Comparison of ENCODE assay signal across 8 cellular contexts in the genomic region with DNA sequence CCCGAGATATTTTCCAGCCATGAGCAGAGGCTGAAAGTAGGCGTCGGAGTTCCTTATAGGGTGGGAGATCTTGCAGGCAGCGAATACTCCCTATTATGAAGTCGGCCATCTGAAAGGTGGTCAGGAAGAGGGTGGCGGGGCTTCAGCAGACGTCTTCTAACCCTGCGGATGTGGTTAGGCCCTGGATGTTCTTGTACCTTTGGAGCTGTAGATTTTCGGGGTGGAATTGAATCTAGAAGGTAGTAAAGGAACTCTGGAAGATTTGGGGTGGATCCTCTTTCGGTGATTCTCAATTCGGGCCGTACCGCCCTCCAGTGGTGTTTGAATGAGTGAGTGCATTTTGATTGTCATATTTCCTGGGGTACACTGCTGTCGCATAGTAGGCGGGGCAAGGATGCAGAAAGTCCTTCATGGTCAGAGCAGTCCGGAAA. TPM values are rescaled to one million over a fixed set of nuclear protein-coding genes. Genes with fewer than 3 reads are reported as not detected.
DNase-seq lines count a peak whose midpoint lies in the region; ATAC-seq and TF ChIP-seq lines count a peak whose summit lies in the region.

No MANE protein-coding gene starts in this region.

- H3K27ac Mint-ChIP-seq in activated T-helper 1 cell treated with anti-CD3 and anti-CD28 coated beads, Interleukin-12 subunit alpha, Interleukin-12 subunit beta, Interleukin-2, Interleukin-4 antibody, amounts not matched to agents 30 ng/mL and 10 ng/mL and 1 ng/mL, durations not matched to agents 14 hours and 24 hours and 36 hours = no peak overlapping the region
- H3K27ac Mint-ChIP-seq in neural progenitor cell = no peak overlapping the region

- H3K27ac ChIP-seq in Peyer's patch (peak overlapping the region; percentile 87 to 93 (median 90)), neural progenitor cell (peak overlapping the region; percentile 94), substantia nigra (ENCODE audit: low read depth, low read length, poor library complexity, severe bottlenecking) (peak overlapping the region; percentile 98)

- peak overlapping the region; percentile 73 to 90 (median 76) for H3K4me3 ChIP-seq in Peyer's patch
- peak overlapping the region; percentile 98 for H3K4me3 ChIP-seq in fibroblast of pulmonary artery (replicated peaks; ENCODE audit: low read depth, low read length)
- peak overlapping the region; percentile 81 for H3K4me3 ChIP-seq in neural progenitor cell

- peaks cover 56% of the 10 kb centered on the region for H3K79me2 ChIP-seq in neural progenitor cell (ENCODE audit: low read depth)

- peak overlapping the region; percentile 95 for H3K9ac ChIP-seq in neural progenitor cell

- peaks cover 0 to 14% (median 2%) of the 10 kb centered on the region in 4 donors for H3K4me1 ChIP-seq in Peyer's patch
- peaks cover 9% of the 10 kb centered on the region for H3K4me1 ChIP-seq in neural progenitor cell

- H3K4me1 Mint-ChIP-seq in activated T-helper 1 cell treated with anti-CD3 and anti-CD28 coated beads, Interleukin-12 subunit alpha, Interleukin-12 subunit beta, Interleukin-2, Interleukin-4 antibody, amounts not matched to agents 30 ng/mL and 10 ng/mL and 1 ng/mL, durations not matched to agents 14 hours and 24 hours and 36 hours (ENCODE audit: low read depth) = peaks cover 16% of the 10 kb centered on the region
- peaks cover 8% of the 10 kb centered on the region for H3K4me1 Mint-ChIP-seq in neural progenitor cell

- ATAC-seq in GM21737 (IDR thresholded peaks at IDR 0.05; ENCODE audit: unreplicated experiment) = peak; percentile 72

- no peaks in the 10 kb centered on the region for H3K9me3 Mint-ChIP-seq in activated T-helper 1 cell treated with anti-CD3 and anti-CD28 coated beads, Interleukin-12 subunit alpha, Interleukin-12 subunit beta, Interleukin-2, Interleukin-4 antibody, amounts not matched to agents 30 ng/mL and 10 ng/mL and 1 ng/mL, durations not matched to agents 14 hours and 24 hours and 36 hours
- no peaks in the 10 kb centered on the region for H3K9me3 Mint-ChIP-seq in neural progenitor cell

- H3K4me2 ChIP-seq in neural progenitor cell = peak overlapping the region; percentile 89

- H3K36me3 ChIP-seq in Peyer's patch (no peaks in the 10 kb centered on the region), neural progenitor cell (no peaks in the 10 kb centered on the region)

- no peak for TF ChIP-seq POLR2A in Peyer's patch (IDR thresholded peaks at IDR 0.05)

- H3K27me3 Mint-ChIP-seq in activated T-helper 1 cell treated with anti-CD3 and anti-CD28 coated beads, Interleukin-12 subunit alpha, Interleukin-12 subunit beta, Interleukin-2, Interleukin-4 antibody, amounts not matched to agents 30 ng/mL and 10 ng/mL and 1 ng/mL, durations not matched to agents 14 hours and 24 hours and 36 hours (ENCODE audit: insufficient read depth) = no peaks in the 10 kb centered on the region
- peaks cover 2% of the 10 kb centered on the region for H3K27me3 Mint-ChIP-seq in neural progenitor cell (ENCODE audit: insufficient read depth, low read depth)

- peak; percentile 73 for DNase-seq in EH (ENCODE audit: low read depth)
- peak; percentile 85 for DNase-seq in KBM-7
- peak; percentile 50 to 80 (median 76) for DNase-seq in Peyer's patch
- peak; percentile 60 for DNase-seq in activated T-helper 1 cell treated with anti-CD3 and anti-CD28 coated beads, Interleukin-12 subunit alpha, Interleukin-12 subunit beta, Interleukin-2, Interleukin-4 antibody, amounts not matched to agents 30 ng/mL and 10 ng/mL and 1 ng/mL, durations not matched to agents 14 hours and 24 hours and 36 hours (ENCODE audit: low spot score)
- peak; percentile 55 for DNase-seq in fibroblast of pulmonary artery (ENCODE audit: low read depth)
- DNase-seq in neural progenitor cell (ENCODE audit: low spot score) = peak; percentile 78
- DNase-seq in substantia nigra (lab: John Stamatoyannopoulos, UW) = peak in 34 of 49 donors; percentile 1 to 53 (median 28)

- no peak overlapping the region for H3K4me3 Mint-ChIP-seq in activated T-helper 1 cell treated with anti-CD3 and anti-CD28 coated beads, Interleukin-12 subunit alpha, Interleukin-12 subunit beta, Interleukin-2, Interleukin-4 antibody, amounts not matched to agents 30 ng/mL and 10 ng/mL and 1 ng/mL, durations not matched to agents 14 hours and 24 hours and 36 hours
- H3K4me3 Mint-ChIP-seq in neural progenitor cell = no peak overlapping the region

- H3K27me3 ChIP-seq in Peyer's patch (no peaks in the 10 kb centered on the region), neural progenitor cell (no peaks in the 10 kb centered on the region)

- no peaks in the 10 kb centered on the region for H3K9me3 ChIP-seq in Peyer's patch
- no peaks in the 10 kb centered on the region for H3K9me3 ChIP-seq in neural progenitor cell (ENCODE audit: low read depth)

- H2AFZ ChIP-seq in neural progenitor cell (replicated peaks) = peak overlapping the region; percentile 100

- intact Hi-C loops in activated T-helper 1 cell treated with anti-CD3 and anti-CD28 coated beads, Interleukin-12 subunit alpha, Interleukin-12 subunit beta, Interleukin-2, Interleukin-4 antibody, amounts not matched to agents 30 ng/mL and 10 ng/mL and 1 ng/mL, durations not matched to agents 14 hours and 24 hours and 36 hours (cut with micrococcal nuclease) = loop anchor here (1.0 to 5.0 kb wide), 5 partner anchors 104 to 411 kb away; a partner anchor contains a TSS

- peaks cover 11% of the 10 kb centered on the region for H3K36me3 Mint-ChIP-seq in activated T-helper 1 cell treated with anti-CD3 and anti-CD28 coated beads, Interleukin-12 subunit alpha, Interleukin-12 subunit beta, Interleukin-2, Interleukin-4 antibody, amounts not matched to agents 30 ng/mL and 10 ng/mL and 1 ng/mL, durations not matched to agents 14 hours and 24 hours and 36 hours (ENCODE audit: low read depth)
- H3K36me3 Mint-ChIP-seq in neural progenitor cell = peaks cover 10% of the 10 kb centered on the region

- TF ChIP-seq CTCF in Peyer's patch (IDR thresholded peaks at IDR 0.05) = peak in 4 of 6 experiments; percentile 33 to 51 (median 36)
- peak; percentile 56 for TF ChIP-seq CTCF in fibroblast of pulmonary artery (IDR thresholded peaks at IDR 0.05; ENCODE audit: low read length, missing control alignments)
- peak; percentile 66 for TF ChIP-seq CTCF in neural progenitor cell (IDR thresholded peaks at IDR 0.05)

- peaks cover 8% of the 10 kb centered on the region for H3F3A ChIP-seq in neural progenitor cell (ENCODE audit: low read depth)

- in situ Hi-C loops in KBM-7 (cut with MboI; ENCODE audit: low pct_unique_long_range_greater_than_20kb, low sequenced_read_pairs) = no loop called here

- peaks cover 33% of the 10 kb centered on the region for H4K20me1 ChIP-seq in neural progenitor cell (ENCODE audit: low read depth)

RNA-seq across cellular contexts. Expression of a gene that starts 0.6 kb away (rescaled TPM):
- total RNA-seq in Peyer's patch (10 to 100 TPM; 19.4 to 51.2 (median 23.3) TPM), neural progenitor cell (ENCODE audit: low replicate concordance) (158 and 183 TPM in 2 replicates)
- total RNA-seq in activated T-helper 1 cell treated with anti-CD3 and anti-CD28 coated beads, Interleukin-12 subunit alpha, Interleukin-12 subunit beta, Interleukin-2, Interleukin-4 antibody, amounts not matched to agents 30 ng/mL and 10 ng/mL and 1 ng/mL, durations not matched to agents 14 hours and 24 hours and 36 hours = 110 and 121 TPM in 2 replicates

RNA-seq across cellular contexts. Expression of a gene that starts 48.5 kb away (rescaled TPM):
- 10 to 100 TPM; 20.2 to 35.5 (median 24.1) TPM for total RNA-seq in Peyer's patch
- 21.3 and 23.3 TPM in 2 replicates for total RNA-seq in activated T-helper 1 cell treated with anti-CD3 and anti-CD28 coated beads, Interleukin-12 subunit alpha, Interleukin-12 subunit beta, Interleukin-2, Interleukin-4 antibody, amounts not matched to agents 30 ng/mL and 10 ng/mL and 1 ng/mL, durations not matched to agents 14 hours and 24 hours and 36 hours
- 19.1 and 21.4 TPM in 2 replicates for total RNA-seq in neural progenitor cell (ENCODE audit: low replicate concordance)

Comparison
In these comparisons a context has a peak if more than half of its experiments do, and no peak if none do; other contexts are left out.
1. Peak in every context shown above with its lines: DNase-seq, ATAC-seq, H3K4me3 ChIP-seq and H3K27ac ChIP-seq.
2. DNase-seq: peak in every context shown above with its lines; median percentile 85 in KBM-7; 78 in neural progenitor cell; 76 in Peyer's patch; 73 in EH; 60 in activated T-helper 1 cell treated with anti-CD3 and anti-CD28 coated beads, Interleukin-12 subunit alpha, Interleukin-12 subunit beta, Interleukin-2, Interleukin-4 antibody, amounts not matched to agents 30 ng/mL and 10 ng/mL and 1 ng/mL, durations not matched to agents 14 hours and 24 hours and 36 hours; 55 in fibroblast of pulmonary artery; 28 in substantia nigra.